ENCODE assay signal across 26 cellular contexts in genomic region chr18:527136-527535, GRCh38. TPM values are rescaled to one million over a fixed set of nuclear protein-coding genes. Genes with fewer than 3 reads are reported as not detected.
DNase-seq lines count a peak whose midpoint lies in the region; ATAC-seq and TF ChIP-seq lines count a peak whose summit lies in the region.
"Had no signal": no experiment of that assay in that cellular context is flagged by ENCODE, and none has a peak within 500 bp of the region (broad histone marks: within the 10 kb centered on the region; RNA-seq: fewer than 3 reads in every experiment).

No MANE protein-coding gene starts in this region.

- no peaks in the 10 kb centered on the region for H3K27me3 Mint-ChIP-seq in chondrocyte (ENCODE audit: low read depth)
- H3K27me3 Mint-ChIP-seq in nephron (ENCODE audit: low read depth), result no peaks in the 10 kb centered on the region

- H3K4me1 ChIP-seq in ACC112 (ENCODE audit: control insufficient read depth, insufficient read depth, low read length, unreplicated experiment) (peaks cover 33% of the 10 kb centered on the region), hepatocyte (ENCODE audit: insufficient read depth) (peaks cover 12% of the 10 kb centered on the region)
- H3K4me1 ChIP-seq: Peyer's patch had no signal

- H3K9me3 Mint-ChIP-seq in chondrocyte (ENCODE audit: low read depth) (no peaks in the 10 kb centered on the region), nephron (no peaks in the 10 kb centered on the region)

- H3K36me3 Mint-ChIP-seq in chondrocyte (ENCODE audit: low read depth) (no peaks in the 10 kb centered on the region), nephron (ENCODE audit: low read depth) (no peaks in the 10 kb centered on the region)
- H3K36me3 Mint-ChIP-seq: CD4-positive, alpha-beta memory T cell had no signal

- no peaks in the 10 kb centered on the region for H3K36me3 ChIP-seq in ACC112 (ENCODE audit: insufficient read depth, low read length)
- no peaks in the 10 kb centered on the region for H3K36me3 ChIP-seq in hepatocyte (replicated peaks; ENCODE audit: insufficient read depth, low read depth)
- H3K36me3 ChIP-seq: BLaER1 treated with 17β-estradiol and CSF1 and Interleukin-3, amounts not matched to agents 10 nM and 100 nM; Peyer's patch had no signal

- H3K27ac Mint-ChIP-seq in chondrocyte (ENCODE audit: unreplicated experiment) (peak overlapping the region; percentile 66), nephron (peak overlapping the region; percentile 5 to 45 (median 42))
- H3K27ac Mint-ChIP-seq: CD4-positive, alpha-beta memory T cell had no signal

- H3K79me2 ChIP-seq in ACC112 (ENCODE audit: control insufficient read depth, insufficient read depth, low read length, unreplicated experiment), result no peaks in the 10 kb centered on the region
- no peaks in the 10 kb centered on the region for H3K79me2 ChIP-seq in hepatocyte

- no peaks in the 10 kb centered on the region for H3K27me3 ChIP-seq in ACC112 (ENCODE audit: insufficient read depth, low read length)
- no peaks in the 10 kb centered on the region for H3K27me3 ChIP-seq in hepatocyte
- H3K27me3 ChIP-seq: BLaER1 treated with 17β-estradiol and CSF1 and Interleukin-3, amounts not matched to agents 10 nM and 100 nM; Peyer's patch had no signal

- peak overlapping the region; percentile 31 for H2AFZ ChIP-seq in ACC112 (ENCODE audit: low read length, unreplicated experiment)
- H2AFZ ChIP-seq in hepatocyte, result no peak overlapping the region

- H3K9me3 ChIP-seq in hepatocyte (ENCODE audit: low read depth), result no peaks in the 10 kb centered on the region
- H3K9me3 ChIP-seq: BLaER1 treated with 17β-estradiol and CSF1 and Interleukin-3, amounts not matched to agents 10 nM and 100 nM; Caco-2; Peyer's patch had no signal

- H3K4me3 ChIP-seq in ACC112 (ENCODE audit: low read depth, low read length), result no peak overlapping the region
- no peak overlapping the region for H3K4me3 ChIP-seq in hepatocyte
- H3K4me3 ChIP-seq: BLaER1 treated with 17β-estradiol and CSF1 and Interleukin-3, amounts not matched to agents 10 nM and 100 nM; GM12878; Peyer's patch had no signal

- no peaks in the 10 kb centered on the region for H3K9me2 ChIP-seq in hepatocyte (replicated peaks; ENCODE audit: insufficient read depth)

- H3K4me2 ChIP-seq in hepatocyte, result peak overlapping the region; percentile 36
- H3K4me2 ChIP-seq: BLaER1 treated with 17β-estradiol and CSF1 and Interleukin-3, amounts not matched to agents 10 nM and 100 nM had no signal

- WGBS in hepatocyte (ENCODE audit: low lambda C conversion rate, missing lambda C conversion rate), result 31% methylated on average over 1 of the region's 1 CpG

- H3K4me3 Mint-ChIP-seq in chondrocyte (ENCODE audit: unreplicated experiment) (no peak overlapping the region), nephron (no peak overlapping the region)
- H3K4me3 Mint-ChIP-seq: CD4-positive, alpha-beta memory T cell had no signal

- peaks cover 37% of the 10 kb centered on the region for H3K4me1 Mint-ChIP-seq in chondrocyte (ENCODE audit: low read depth)
- H3K4me1 Mint-ChIP-seq in nephron, result peaks cover 33% of the 10 kb centered on the region
- H3K4me1 Mint-ChIP-seq: CD4-positive, alpha-beta memory T cell had no signal

- H3K27ac ChIP-seq in ACC112 (ENCODE audit: low read depth, low read length) (no peak overlapping the region), hepatocyte (peak overlapping the region; percentile 11)
- H3K27ac ChIP-seq: 22Rv1; BLaER1 treated with 17β-estradiol and CSF1 and Interleukin-3, amounts not matched to agents 10 nM and 100 nM; HL-60; Peyer's patch had no signal

- TF ChIP-seq CTCF in chondrocyte (IDR thresholded peaks at IDR 0.05) (no peak), hepatocyte (IDR thresholded peaks at IDR 0.05; ENCODE audit: poor library complexity) (no peak), nephron (IDR thresholded peaks at IDR 0.05; ENCODE audit: unreplicated experiment in 3 of 3) (no peak)

- H4K20me1 ChIP-seq in hepatocyte (ENCODE audit: insufficient read depth, poor library complexity, severe bottlenecking), result no peaks in the 10 kb centered on the region
- H4K20me1 ChIP-seq: BLaER1 treated with 17β-estradiol and CSF1 and Interleukin-3, amounts not matched to agents 10 nM and 100 nM had no signal

- DNase-seq in chondrocyte (ENCODE audit: low spot score) (no peak), hepatocyte (ENCODE audit: low spot score) (no peak), activated gamma-delta T cell (lab: John Stamatoyannopoulos, UW) (no peak)
- DNase-seq: Caco-2; CD4-positive, alpha-beta memory T cell; DMS 273 treated with DMSO at 0.1 percent for 48 hours; DMS79 treated with DMSO at 0.1 percent for 48 hours; KG1; NCI-H1092 treated with DMSO at 0.1 percent for 48 hours; NCI-H1436 treated with DMSO at 0.1 percent for 48 hours; NCI-H1930; NCI-H524 treated with DMSO at 0.1 percent for 48 hours; Peyer's patch had no signal

- no peak for ATAC-seq in HG03571 (IDR thresholded peaks at IDR 0.05; ENCODE audit: unreplicated experiment)
- ATAC-seq in HG03378 (IDR thresholded peaks at IDR 0.05; ENCODE audit: unreplicated experiment), result no peak
- no peak for ATAC-seq in GM19328 (IDR thresholded peaks at IDR 0.05; ENCODE audit: unreplicated experiment)
- ATAC-seq: GM12878, HepG2 had no signal

RNA-seq across cellular contexts. Expression of gene COLEC12, which starts 26.6 kb away (rescaled TPM):
- 2.1 to 17.8 TPM (median 2.2 TPM) in 3 replicates for total RNA-seq in chondrocyte
- 21.2 and 23.2 TPM in 2 replicates for total RNA-seq in hepatocyte
- polyA plus RNA-seq in hepatocyte, result 28.3 and 33.3 TPM in 2 replicates
- total RNA-seq: HT-29, OCI-LY7 had no signal
- polyA plus RNA-seq: CD4-positive, alpha-beta memory T cell had no signal

RNA-seq across cellular contexts. Expression of gene CETN1, which starts 53.0 kb away (rescaled TPM):
- not detected in 3 replicates for total RNA-seq in chondrocyte
- not detected in 2 replicates for total RNA-seq in hepatocyte
- polyA plus RNA-seq in hepatocyte, result not detected in 2 replicates
- total RNA-seq: Caco-2; CD4-positive, alpha-beta memory T cell; GM12878; H4; HepG2; HT-29; OCI-LY7; Peyer's patch had no signal
- polyA plus RNA-seq: CD4-positive, alpha-beta memory T cell; GM12878; HepG2 had no signal
